ENCODE assay signal across 13 cellular contexts in genomic region chr15:82936966-82937647, GRCh38. TPM values are rescaled to one million over a fixed set of nuclear protein-coding genes. Genes with fewer than 3 reads are reported as not detected.
DNase-seq lines count a peak whose midpoint lies in the region; ATAC-seq and TF ChIP-seq lines count a peak whose summit lies in the region.
"Had no signal": no experiment of that assay in that cellular context is flagged by ENCODE, and none has a peak within 500 bp of the region (broad histone marks: within the 10 kb centered on the region; RNA-seq: fewer than 3 reads in every experiment).

No MANE protein-coding gene starts in this region.

- ATAC-seq in PC-3 = peak; percentile 96
- peak; percentile 94 for ATAC-seq in esophagus mucosa
- no peak for ATAC-seq in activated CD4-positive, alpha-beta T cell treated with anti-CD3 and anti-CD28 coated beads for 36 hours
- no peak for ATAC-seq in stimulated activated naive CD8-positive, alpha-beta T cell treated with anti-CD3 and anti-CD28 coated beads, Interleukin-15, Interleukin-2, amounts not matched to agents 100 U/mL and 50 U/mL, for 24 hours
- ATAC-seq: activated T-cell treated with anti-CD3 and anti-CD28 coated beads, Interleukin-2, amount 50 U/mL, for 4 hours had no signal

- peaks cover 39% of the 10 kb centered on the region for H3K4me1 ChIP-seq in PC-3 (ENCODE audit: insufficient read depth, low read length)

- no peaks in the 10 kb centered on the region for H3K9me2 ChIP-seq in PC-3 (replicated peaks; ENCODE audit: low read length)

- H3K9me3 Mint-ChIP-seq in activated CD4-positive, alpha-beta T cell treated with anti-CD3 and anti-CD28 coated beads for 36 hours (ENCODE audit: low read depth) = no peaks in the 10 kb centered on the region
- H3K9me3 Mint-ChIP-seq: activated T-cell treated with anti-CD3 and anti-CD28 coated beads, Interleukin-2, amount 50 U/mL, for 4 hours had no signal

- DNase-seq in EH (ENCODE audit: low read depth) (peak; percentile 38), PC-3 (peak; percentile 93), posterior vena cava (ENCODE audit: low spot score) (peak; percentile 19), NCI-H2227 (lab: John Stamatoyannopoulos, UW; ENCODE audit: unreplicated experiment) (no peak), WERI-Rb-1 (no peak)
- DNase-seq in activated CD4-positive, alpha-beta T cell treated with anti-CD3 and anti-CD28 coated beads for 36 hours = no peak
- no peak for DNase-seq in stimulated activated naive CD8-positive, alpha-beta T cell treated with anti-CD3 and anti-CD28 coated beads, Interleukin-15, Interleukin-2, amounts not matched to agents 100 U/mL and 50 U/mL, for 24 hours
- DNase-seq: activated CD4-positive, alpha-beta T cell treated with anti-CD3 and anti-CD28 coated beads for 1 hour; activated T-cell treated with anti-CD3 and anti-CD28 coated beads, Interleukin-2, amount 50 U/mL, for 4 hours; amygdala; Kasumi-1; stimulated activated CD4-positive, alpha-beta T cell treated with anti-CD3 and anti-CD28 coated beads, Interleukin-4, amount 100 ng/mL, for 1 hour had no signal

- H3K4me1 Mint-ChIP-seq in activated CD4-positive, alpha-beta T cell treated with anti-CD3 and anti-CD28 coated beads for 36 hours = peaks cover 12% of the 10 kb centered on the region

- H3K27ac Mint-ChIP-seq in activated CD4-positive, alpha-beta T cell treated with anti-CD3 and anti-CD28 coated beads for 36 hours = no peak overlapping the region

- no peaks in the 10 kb centered on the region for H3K9me3 ChIP-seq in PC-3 (ENCODE audit: low read length)
- no peaks in the 10 kb centered on the region for H3K9me3 ChIP-seq in WERI-Rb-1 (ENCODE audit: severe bottlenecking)

- peaks cover 13% of the 10 kb centered on the region for H3K27me3 Mint-ChIP-seq in activated CD4-positive, alpha-beta T cell treated with anti-CD3 and anti-CD28 coated beads for 36 hours

- no peaks in the 10 kb centered on the region for H4K20me1 ChIP-seq in PC-3 (ENCODE audit: low read length)

- CTCF ChIA-PET in PC-3 (lab: Charles Lee) = no interaction called here
- CTCF ChIA-PET in activated CD4-positive, alpha-beta T cell treated with anti-CD3 and anti-CD28 coated beads for 36 hours (lab: Charles Lee) = no interaction called here

- POLR2A ChIA-PET in PC-3 (lab: Charles Lee; ENCODE audit: unreplicated experiment) = no interaction called here
- POLR2A ChIA-PET in activated CD4-positive, alpha-beta T cell treated with anti-CD3 and anti-CD28 coated beads for 36 hours (lab: Charles Lee) = interaction anchor here (0.7 kb wide), 1 partner anchor 1570 kb away, joined by 4 read pairs; no protein-coding TSS in a partner anchor

- H3F3A ChIP-seq in PC-3 (ENCODE audit: low read length, unreplicated experiment) = peaks cover 2% of the 10 kb centered on the region

- H2AFZ ChIP-seq in PC-3 (ENCODE audit: low read length) = no peak overlapping the region

- no peaks in the 10 kb centered on the region for H3K36me3 Mint-ChIP-seq in activated CD4-positive, alpha-beta T cell treated with anti-CD3 and anti-CD28 coated beads for 36 hours (ENCODE audit: low read depth)

- intact Hi-C loops in PC-3 (cut with micrococcal nuclease) (no loop called here), posterior vena cava (cut with DNase I) (no loop called here)
- intact Hi-C loops in activated CD4-positive, alpha-beta T cell treated with anti-CD3 and anti-CD28 coated beads for 36 hours (cut with DNase I, micrococcal nuclease) = no loop called here

- peaks cover 10% of the 10 kb centered on the region; the same call in 1 of the 2 replicates for H3K79me2 ChIP-seq in PC-3 (ENCODE audit: low read length)

- no TSS peak for BruUV-seq in PC-3 (replicated peaks; lab: Mats Ljungman, UMichigan)

- H3K9ac ChIP-seq in PC-3 (ENCODE audit: low read length) = peak overlapping the region; percentile 16; the same call in 1 of the 2 replicates

- H3K4me3 ChIP-seq in PC-3 (ENCODE audit: low read length) (no peak overlapping the region), WERI-Rb-1 (ENCODE audit: low read depth, low read length) (no peak overlapping the region)

- H3K4me2 ChIP-seq in PC-3 (ENCODE audit: low read length) = peak overlapping the region; percentile 32

- H3K36me3 ChIP-seq in PC-3 (ENCODE audit: low read depth, low read length) (no peaks in the 10 kb centered on the region), WERI-Rb-1 (no peaks in the 10 kb centered on the region)

- H3K27ac ChIP-seq in PC-3 (ENCODE audit: low read length) (peak overlapping the region; percentile 76), WERI-Rb-1 (no peak overlapping the region)

- no peak overlapping the region for H3K4me3 Mint-ChIP-seq in activated CD4-positive, alpha-beta T cell treated with anti-CD3 and anti-CD28 coated beads for 36 hours
- H3K4me3 Mint-ChIP-seq: activated T-cell treated with anti-CD3 and anti-CD28 coated beads, Interleukin-2, amount 50 U/mL, for 4 hours had no signal

- TF ChIP-seq CTCF in PC-3 (conservative IDR thresholded peaks at IDR 0.05; ENCODE audit: low read depth, low read length) (no peak), WERI-Rb-1 (IDR thresholded peaks at IDR 0.05; ENCODE audit: low read depth, low read length) (no peak)

- no peaks in the 10 kb centered on the region for H3K27me3 ChIP-seq in PC-3 (ENCODE audit: low read length)
- no peaks in the 10 kb centered on the region for H3K27me3 ChIP-seq in WERI-Rb-1 (ENCODE audit: insufficient read depth, low read depth, severe bottlenecking)

RNA-seq across cellular contexts. Expression of gene HOMER2, which starts 15.4 kb away (rescaled TPM):
- total RNA-seq in PC-3 (2014; rRNA removed) (22.6 and 29.5 TPM in 2 replicates), esophagus mucosa (26.3 TPM), posterior vena cava (1 to 10 TPM; 2.7 to 3.0 TPM)
- total RNA-seq in activated CD4-positive, alpha-beta T cell treated with anti-CD3 and anti-CD28 coated beads for 36 hours = 1 to 10 TPM; 3.5 to 4.6 TPM

RNA-seq across cellular contexts. Expression of gene RAMAC, which starts 48.9 kb away (rescaled TPM):
- 33.6 and 43.8 TPM in 2 replicates for total RNA-seq in PC-3 (2014; rRNA removed)
- total RNA-seq in esophagus mucosa = 22.5 TPM
- total RNA-seq in posterior vena cava = 10 to 100 TPM; 12.8 to 14.2 TPM
- total RNA-seq in activated CD4-positive, alpha-beta T cell treated with anti-CD3 and anti-CD28 coated beads for 36 hours = 10 to 100 TPM; 17.3 to 19.5 TPM

Comparison
In these comparisons a context has a peak if more than half of its experiments do, and no peak if none do; other contexts are left out.
1. DNase-seq: peak in EH (single experiment), PC-3 (single experiment) and posterior vena cava (single experiment); none in activated CD4-positive, alpha-beta T cell treated with anti-CD3 and anti-CD28 coated beads for 36 hours (single experiment), stimulated activated naive CD8-positive, alpha-beta T cell treated with anti-CD3 and anti-CD28 coated beads, Interleukin-15, Interleukin-2, amounts not matched to agents 100 U/mL and 50 U/mL, for 24 hours (single experiment), NCI-H2227 (single experiment) and WERI-Rb-1 (single experiment).
2. ATAC-seq: peak in PC-3 (single experiment) and esophagus mucosa (single experiment); none in activated CD4-positive, alpha-beta T cell treated with anti-CD3 and anti-CD28 coated beads for 36 hours (single experiment) and stimulated activated naive CD8-positive, alpha-beta T cell treated with anti-CD3 and anti-CD28 coated beads, Interleukin-15, Interleukin-2, amounts not matched to agents 100 U/mL and 50 U/mL, for 24 hours (single experiment).